ENCODE assay signal across 20 cellular contexts in the genomic region with DNA sequence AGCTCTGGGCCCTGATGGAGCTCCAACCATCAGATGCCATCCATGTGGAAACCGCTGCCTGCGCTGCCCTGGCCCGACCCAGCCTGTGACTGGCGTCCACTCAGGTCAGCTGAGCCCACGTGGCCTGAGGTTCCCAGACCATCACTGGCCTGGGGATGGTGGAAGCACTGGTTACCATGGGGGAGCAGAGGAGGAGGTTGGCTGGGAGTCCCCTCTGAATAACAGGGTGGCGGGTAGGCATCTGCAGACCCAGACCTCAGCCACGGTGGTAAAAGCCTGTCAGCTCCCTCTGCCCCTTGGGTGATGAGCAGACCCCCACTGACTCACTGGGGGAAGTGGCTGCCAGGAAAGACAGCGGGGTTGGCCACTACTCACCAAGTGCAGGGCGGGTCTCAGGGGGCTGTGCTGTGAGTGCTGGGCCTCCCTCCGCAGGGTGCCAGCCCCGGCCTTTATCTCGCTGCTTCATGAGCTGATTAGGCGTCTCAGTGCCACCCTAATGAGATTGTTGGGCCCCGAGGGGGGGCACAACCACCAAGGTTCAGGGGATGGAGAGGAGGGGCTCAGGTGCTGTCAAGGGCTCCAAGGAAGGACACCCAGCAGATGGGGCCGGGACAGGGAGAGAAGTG. TPM values are rescaled to one million over a fixed set of nuclear protein-coding genes. Genes with fewer than 3 reads are reported as not detected.
DNase-seq lines count a peak whose midpoint lies in the region; ATAC-seq and TF ChIP-seq lines count a peak whose summit lies in the region.
"Had no signal": no experiment of that assay in that cellular context is flagged by ENCODE, and none has a peak within 500 bp of the region (broad histone marks: within the 10 kb centered on the region; RNA-seq: fewer than 3 reads in every experiment).

A gene (minus strand): TSS at position 425 of the 626 bp plus-strand sequence. CDS start 3,237 bp downstream, outside the sequence.

- no peak within 1 kb of the TSS for H3K27ac ChIP-seq in endodermal cell (ENCODE audit: low read depth, low read length)
- H3K27ac ChIP-seq in spleen, result no peak within 1 kb of the TSS
- H3K27ac ChIP-seq: breast epithelium, C4-2B, heart right ventricle, lower lobe of right lung, PC-9, right atrium auricular region, SJCRH30 had no signal

- no peak within 1 kb of the TSS for H3K4me3 Mint-ChIP-seq in activated naive CD4-positive, alpha-beta T cell treated with anti-CD3 and anti-CD28 coated beads, Interleukin-2, amount 10 ng/mL, durations not matched to agents 7 days and 5 days
- H3K4me3 Mint-ChIP-seq in endodermal cell, result no peak within 1 kb of the TSS
- H3K4me3 Mint-ChIP-seq: HFFc6 had no signal

- H3K27ac Mint-ChIP-seq in activated naive CD4-positive, alpha-beta T cell treated with anti-CD3 and anti-CD28 coated beads, Interleukin-2, amount 10 ng/mL, durations not matched to agents 7 days and 5 days, result peak within 1 kb of the TSS; percentile 67
- no peak within 1 kb of the TSS for H3K27ac Mint-ChIP-seq in endodermal cell
- H3K27ac Mint-ChIP-seq: HFFc6 had no signal

- no peaks in the 10 kb centered on the region for H3K9me3 Mint-ChIP-seq in activated naive CD4-positive, alpha-beta T cell treated with anti-CD3 and anti-CD28 coated beads, Interleukin-2, amount 10 ng/mL, durations not matched to agents 7 days and 5 days
- no peaks in the 10 kb centered on the region for H3K9me3 Mint-ChIP-seq in endodermal cell
- H3K9me3 Mint-ChIP-seq: HFFc6 had no signal

- peaks cover 36% of the 10 kb centered on the region for H3K4me1 Mint-ChIP-seq in activated naive CD4-positive, alpha-beta T cell treated with anti-CD3 and anti-CD28 coated beads, Interleukin-2, amount 10 ng/mL, durations not matched to agents 7 days and 5 days
- H3K4me1 Mint-ChIP-seq in endodermal cell, result peaks cover 7% of the 10 kb centered on the region

- intact Hi-C loops in spleen (cut with DNase I; ENCODE audit: low total_unique reads), result no loop called here

- H3K4me3 ChIP-seq in NB4 (ENCODE audit: low read depth, low read length), result no peak within 1 kb of the TSS
- H3K4me3 ChIP-seq in endodermal cell (ENCODE audit: low read length), result no peak within 1 kb of the TSS
- no peak within 1 kb of the TSS for H3K4me3 ChIP-seq in spleen
- H3K4me3 ChIP-seq: breast epithelium, heart right ventricle, lower lobe of right lung, PC-9, right atrium auricular region, SJCRH30 had no signal

- H3K27me3 ChIP-seq in endodermal cell (ENCODE audit: control insufficient read depth, insufficient read depth, low read length, poor library complexity, severe bottlenecking) (no peaks in the 10 kb centered on the region), spleen (replicated peaks in 1 of 7) (peaks cover 0 to 42% (median 10%) of the 10 kb centered on the region in 7 donors)
- H3K27me3 ChIP-seq: right atrium auricular region had no signal

- H3K36me3 ChIP-seq in endodermal cell (ENCODE audit: control insufficient read depth, insufficient read depth, low read length) (no peaks in the 10 kb centered on the region), spleen (no peaks in the 10 kb centered on the region)
- H3K36me3 ChIP-seq: breast epithelium, heart right ventricle, lower lobe of right lung, right atrium auricular region, SJCRH30 had no signal

- peaks cover 13% of the 10 kb centered on the region for H3K27me3 Mint-ChIP-seq in activated naive CD4-positive, alpha-beta T cell treated with anti-CD3 and anti-CD28 coated beads, Interleukin-2, amount 10 ng/mL, durations not matched to agents 7 days and 5 days
- H3K27me3 Mint-ChIP-seq in endodermal cell (ENCODE audit: insufficient read depth), result no peaks in the 10 kb centered on the region

- TF ChIP-seq CTCF in NB4 (IDR thresholded peaks at IDR 0.05; ENCODE audit: low read depth, low read length) (no peak), endodermal cell (conservative IDR thresholded peaks at IDR 0.05) (no peak), spleen (IDR thresholded peaks at IDR 0.05 in 8 of 11, conservative IDR thresholded peaks at IDR 0.05 in 3 of 11) (no peak)

- peaks cover 2% of the 10 kb centered on the region for H3K36me3 Mint-ChIP-seq in activated naive CD4-positive, alpha-beta T cell treated with anti-CD3 and anti-CD28 coated beads, Interleukin-2, amount 10 ng/mL, durations not matched to agents 7 days and 5 days
- H3K36me3 Mint-ChIP-seq in endodermal cell (ENCODE audit: low read depth), result no peaks in the 10 kb centered on the region

- CTCF ChIA-PET in activated naive CD4-positive, alpha-beta T cell treated with anti-CD3 and anti-CD28 coated beads, Interleukin-2, amount 10 ng/mL, durations not matched to agents 7 days and 5 days (lab: Charles Lee), result interaction anchor here (1.1 kb wide), 1 partner anchor 9 kb away, joined by 3 read pairs; no protein-coding TSS in a partner anchor

- H3K9me3 ChIP-seq in endodermal cell (ENCODE audit: control insufficient read depth, low read length), result no peaks in the 10 kb centered on the region
- H3K9me3 ChIP-seq in spleen, result no peaks in the 10 kb centered on the region
- H3K9me3 ChIP-seq: breast epithelium, heart right ventricle, lower lobe of right lung, right atrium auricular region, SJCRH30 had no signal

- H3K9ac ChIP-seq in endodermal cell (ENCODE audit: extremely low read depth, low read length, poor library complexity, severe bottlenecking), result no peak within 1 kb of the TSS

- 87 to 95% methylated on average over 6 to 15 of the region's 15 CpGs for WGBS in endodermal cell (ENCODE audit: insufficient coverage in 1 of 2, insufficient read length in 1 of 2), 2 experiments
- WGBS in spleen, 5 donors, result 85 to 95% (median 92%) methylated on average over 11 to 15 of the region's 15 CpGs

- no peak for ATAC-seq in HG02678 (IDR thresholded peaks at IDR 0.05; ENCODE audit: unreplicated experiment)
- ATAC-seq in HG02885 (IDR thresholded peaks at IDR 0.05; ENCODE audit: poor library complexity, unreplicated experiment), result no peak
- ATAC-seq: lower lobe of right lung had no signal

- H3K4me1 ChIP-seq in endodermal cell (ENCODE audit: control insufficient read depth, insufficient read depth, low read length) (peaks cover 13% of the 10 kb centered on the region), spleen (peaks cover 0 to 42% (median 12%) of the 10 kb centered on the region in 6 donors)
- H3K4me1 ChIP-seq: breast epithelium, lower lobe of right lung, right atrium auricular region, SJCRH30 had no signal

- DNase-seq in activated naive CD4-positive, alpha-beta T cell treated with anti-CD3 and anti-CD28 coated beads, Interleukin-2, amount 10 ng/mL, durations not matched to agents 7 days and 5 days, result no peak
- no peak for DNase-seq in activated naive CD4-positive, alpha-beta T cell treated with Interleukin-2 at 50 U/mL for 16 hours
- DNase-seq in NB4 (ENCODE audit: low read depth) (peak; percentile 71), endodermal cell (peak; percentile 63), spleen (no peak), mucosa of gallbladder (ENCODE audit: low spot score) (no peak)
- DNase-seq: heart right ventricle, HFFc6, lower lobe of right lung, NCI-H187, NCI-H2227 treated with DMSO at 0.1 percent for 48 hours, NCI-H748 treated with DMSO at 0.1 percent for 48 hours, PC-9 had no signal

- no peak for TF ChIP-seq POLR2A in NB4 (IDR thresholded peaks at IDR 0.05; ENCODE audit: extremely low read depth, insufficient read length)
- no peak for TF ChIP-seq POLR2A in spleen (IDR thresholded peaks at IDR 0.05)

RNA-seq across cellular contexts. Expression of the gene that starts here (rescaled TPM):
- total RNA-seq in endodermal cell, result 1 to 10 TPM; 3.2 to 4.3 TPM
- polyA plus RNA-seq in endodermal cell (2013, experiment 1 of 2), result 1.6 TPM
- polyA plus RNA-seq in endodermal cell (2013, experiment 2 of 2), result 0.95 TPM
- 10 to 100 TPM in 6 of 7 donors, 1 to 10 TPM in 1; 6.7 to 26.8 (median 16.4) TPM for total RNA-seq in spleen
- polyA plus RNA-seq in spleen, result 10 to 100 TPM; 17.8 to 27.0 (median 25.8) TPM
- total RNA-seq in mucosa of gallbladder, result 0.32 TPM
- total RNA-seq: G401, right atrium auricular region had no signal

Comparison
In these comparisons a context has a peak if more than half of its experiments do, and no peak if none do; other contexts are left out.
1. DNase-seq: peak in NB4 (single experiment) and endodermal cell (single experiment); none in activated naive CD4-positive, alpha-beta T cell treated with anti-CD3 and anti-CD28 coated beads, Interleukin-2, amount 10 ng/mL, durations not matched to agents 7 days and 5 days (single experiment), activated naive CD4-positive, alpha-beta T cell treated with Interleukin-2 at 50 U/mL for 16 hours (single experiment), spleen (single experiment) and mucosa of gallbladder (single experiment).